Comparison of ENCODE assay signal across 8 cellular contexts in genomic region chr11:47377571-47378010, GRCh38. TPM values are rescaled to one million over a fixed set of nuclear protein-coding genes. Genes with fewer than 3 reads are reported as not detected.
DNase-seq lines count a peak whose midpoint lies in the region; ATAC-seq and TF ChIP-seq lines count a peak whose summit lies in the region.

No MANE protein-coding gene starts in this region.

- POLR2A ChIA-PET in activated CD4-positive, alpha-beta T cell treated with anti-CD3 and anti-CD28 coated beads, Interleukin-2, amount 10 ng/mL, durations not matched to agents 7 days and 5 days (lab: Charles Lee) = no interaction called here

- intact Hi-C loops in CD14-positive monocyte (cut with micrococcal nuclease) = no loop called here
- intact Hi-C loops in colonic mucosa (cut with DNase I) = loop anchor here (5.0 to 10.0 kb wide), 2 partner anchors 75 to 477 kb away; no protein-coding TSS in a partner anchor
- intact Hi-C loops in activated CD4-positive, alpha-beta T cell treated with anti-CD3 and anti-CD28 coated beads, Interleukin-2, amount 10 ng/mL, durations not matched to agents 24 days and 14 days (cut with micrococcal nuclease) = no loop called here

- H3K36me3 ChIP-seq in colonic mucosa = no peaks in the 10 kb centered on the region
- H3K36me3 ChIP-seq in neural progenitor cell = no peaks in the 10 kb centered on the region

- DNase-seq in CD14-positive monocyte (ENCODE audit: low spot score) (peak; percentile 45), colonic mucosa (no peak), neural progenitor cell (ENCODE audit: low spot score) (no peak), type B pancreatic cell (ENCODE audit: extremely low spot score, unreplicated experiment) (no peak)
- no peak for DNase-seq in activated CD4-positive, alpha-beta T cell treated with anti-CD3 and anti-CD28 coated beads, Interleukin-2, amount 10 ng/mL, durations not matched to agents 24 days and 14 days
- no peak for DNase-seq in activated CD4-positive, alpha-beta T cell treated with anti-CD3 and anti-CD28 coated beads, Interleukin-2, amount 10 ng/mL, durations not matched to agents 7 days and 5 days

- H3K4me1 ChIP-seq in colonic mucosa (no peaks in the 10 kb centered on the region), neural progenitor cell (no peaks in the 10 kb centered on the region)

- H3K27me3 ChIP-seq in colonic mucosa = no peaks in the 10 kb centered on the region
- no peaks in the 10 kb centered on the region for H3K27me3 ChIP-seq in neural progenitor cell

- H2AFZ ChIP-seq in neural progenitor cell (replicated peaks) = no peak overlapping the region

- peak; percentile 18 for ATAC-seq in HG03280 (IDR thresholded peaks at IDR 0.05; ENCODE audit: unreplicated experiment)
- ATAC-seq in GM19395 (IDR thresholded peaks at IDR 0.05; ENCODE audit: unreplicated experiment) = no peak

- H3K9me3 ChIP-seq in colonic mucosa (no peaks in the 10 kb centered on the region), neural progenitor cell (ENCODE audit: low read depth) (no peaks in the 10 kb centered on the region)

- peaks cover 41% of the 10 kb centered on the region for H3K4me1 Mint-ChIP-seq in CD14-positive monocyte
- H3K4me1 Mint-ChIP-seq in neural progenitor cell = peaks cover 4% of the 10 kb centered on the region
- H3K4me1 Mint-ChIP-seq in activated CD4-positive, alpha-beta T cell treated with anti-CD3 and anti-CD28 coated beads, Interleukin-2, amount 10 ng/mL, durations not matched to agents 24 days and 14 days = peaks cover 12% of the 10 kb centered on the region
- H3K4me1 Mint-ChIP-seq in type B pancreatic cell (ENCODE audit: unreplicated experiment) = no peaks in the 10 kb centered on the region
- peaks cover 7% of the 10 kb centered on the region for H3K4me1 Mint-ChIP-seq in activated CD4-positive, alpha-beta T cell treated with anti-CD3 and anti-CD28 coated beads, Interleukin-2, amount 10 ng/mL, durations not matched to agents 7 days and 5 days

- H3K36me3 Mint-ChIP-seq in CD14-positive monocyte = peaks cover 54 to 69% of the 10 kb centered on the region in 2 donors
- H3K36me3 Mint-ChIP-seq in neural progenitor cell = no peaks in the 10 kb centered on the region
- no peaks in the 10 kb centered on the region for H3K36me3 Mint-ChIP-seq in activated CD4-positive, alpha-beta T cell treated with anti-CD3 and anti-CD28 coated beads, Interleukin-2, amount 10 ng/mL, durations not matched to agents 24 days and 14 days (ENCODE audit: low read depth)
- no peaks in the 10 kb centered on the region for H3K36me3 Mint-ChIP-seq in type B pancreatic cell
- H3K36me3 Mint-ChIP-seq in activated CD4-positive, alpha-beta T cell treated with anti-CD3 and anti-CD28 coated beads, Interleukin-2, amount 10 ng/mL, durations not matched to agents 7 days and 5 days (ENCODE audit: low read depth) = no peaks in the 10 kb centered on the region

- H3K27me3 Mint-ChIP-seq in CD14-positive monocyte (ENCODE audit: low read depth in 3 of 3) (peaks cover 0 to 2% (median 0%) of the 10 kb centered on the region in 3 donors), neural progenitor cell (ENCODE audit: insufficient read depth, low read depth) (peaks cover 2% of the 10 kb centered on the region), type B pancreatic cell (no peaks in the 10 kb centered on the region)
- H3K27me3 Mint-ChIP-seq in activated CD4-positive, alpha-beta T cell treated with anti-CD3 and anti-CD28 coated beads, Interleukin-2, amount 10 ng/mL, durations not matched to agents 24 days and 14 days = no peaks in the 10 kb centered on the region
- no peaks in the 10 kb centered on the region for H3K27me3 Mint-ChIP-seq in activated CD4-positive, alpha-beta T cell treated with anti-CD3 and anti-CD28 coated beads, Interleukin-2, amount 10 ng/mL, durations not matched to agents 7 days and 5 days

- peak overlapping the region; percentile 98 to 99 for H3K4me3 Mint-ChIP-seq in CD14-positive monocyte
- no peak overlapping the region for H3K4me3 Mint-ChIP-seq in neural progenitor cell
- H3K4me3 Mint-ChIP-seq in activated CD4-positive, alpha-beta T cell treated with anti-CD3 and anti-CD28 coated beads, Interleukin-2, amount 10 ng/mL, durations not matched to agents 24 days and 14 days = no peak overlapping the region
- H3K4me3 Mint-ChIP-seq in type B pancreatic cell = no peak overlapping the region
- H3K4me3 Mint-ChIP-seq in activated CD4-positive, alpha-beta T cell treated with anti-CD3 and anti-CD28 coated beads, Interleukin-2, amount 10 ng/mL, durations not matched to agents 7 days and 5 days = no peak overlapping the region

- H3F3A ChIP-seq in neural progenitor cell (ENCODE audit: low read depth) = no peaks in the 10 kb centered on the region

- no peaks in the 10 kb centered on the region for H4K20me1 ChIP-seq in neural progenitor cell (ENCODE audit: low read depth)

- TF ChIP-seq CTCF in CD14-positive monocyte (IDR thresholded peaks at IDR 0.05) (no peak), colonic mucosa (IDR thresholded peaks at IDR 0.05) (no peak), neural progenitor cell (IDR thresholded peaks at IDR 0.05) (no peak), type B pancreatic cell (conservative IDR thresholded peaks at IDR 0.05) (no peak)

- peak overlapping the region; percentile 31 to 68 for H3K9ac ChIP-seq in colonic mucosa (ENCODE audit: low read depth in 2 of 2, low read length in 2 of 2)
- no peak overlapping the region for H3K9ac ChIP-seq in neural progenitor cell

- CTCF ChIA-PET in activated CD4-positive, alpha-beta T cell treated with anti-CD3 and anti-CD28 coated beads, Interleukin-2, amount 10 ng/mL, durations not matched to agents 7 days and 5 days (lab: Charles Lee) = interaction anchor here (5.8 kb wide), 1 partner anchor 14 kb away, joined by 26 read pairs; no protein-coding TSS in a partner anchor

- H3K4me3 ChIP-seq in colonic mucosa (peak overlapping the region; percentile 30), neural progenitor cell (no peak overlapping the region)

- no peak overlapping the region for H3K4me2 ChIP-seq in neural progenitor cell

- H3K27ac Mint-ChIP-seq in CD14-positive monocyte (no peak overlapping the region), neural progenitor cell (peak overlapping the region; percentile 51), type B pancreatic cell (no peak overlapping the region)
- H3K27ac Mint-ChIP-seq in activated CD4-positive, alpha-beta T cell treated with anti-CD3 and anti-CD28 coated beads, Interleukin-2, amount 10 ng/mL, durations not matched to agents 24 days and 14 days = no peak overlapping the region
- no peak overlapping the region for H3K27ac Mint-ChIP-seq in activated CD4-positive, alpha-beta T cell treated with anti-CD3 and anti-CD28 coated beads, Interleukin-2, amount 10 ng/mL, durations not matched to agents 7 days and 5 days

- no peaks in the 10 kb centered on the region for H3K79me2 ChIP-seq in neural progenitor cell (ENCODE audit: low read depth)

- H3K9me3 Mint-ChIP-seq in CD14-positive monocyte = peaks cover 0 to 5% (median 0%) of the 10 kb centered on the region in 7 donors
- no peaks in the 10 kb centered on the region for H3K9me3 Mint-ChIP-seq in neural progenitor cell
- H3K9me3 Mint-ChIP-seq in activated CD4-positive, alpha-beta T cell treated with anti-CD3 and anti-CD28 coated beads, Interleukin-2, amount 10 ng/mL, durations not matched to agents 24 days and 14 days = no peaks in the 10 kb centered on the region
- H3K9me3 Mint-ChIP-seq in type B pancreatic cell = no peaks in the 10 kb centered on the region
- no peaks in the 10 kb centered on the region for H3K9me3 Mint-ChIP-seq in activated CD4-positive, alpha-beta T cell treated with anti-CD3 and anti-CD28 coated beads, Interleukin-2, amount 10 ng/mL, durations not matched to agents 7 days and 5 days

- H3K27ac ChIP-seq in colonic mucosa (peak overlapping the region; percentile 55), neural progenitor cell (no peak overlapping the region)

RNA-seq across cellular contexts. Expression of gene SPI1, which starts 0.8 kb away (rescaled TPM):
- 100 to 1,000 TPM; 156 to 223 TPM for polyA plus RNA-seq in CD14-positive monocyte
- total RNA-seq in colonic mucosa (10 to 100 TPM in 1 of 2 donors, 1 to 10 TPM in 1; 4.7 to 11.9 TPM), neural progenitor cell (ENCODE audit: low replicate concordance) (not detected in 2 replicates), type B pancreatic cell (ENCODE audit: low replicate concordance) (not detected in 2 replicates)
- not detected in 2 replicates for total RNA-seq in activated CD4-positive, alpha-beta T cell treated with anti-CD3 and anti-CD28 coated beads, Interleukin-2, amount 10 ng/mL, durations not matched to agents 24 days and 14 days
- total RNA-seq in activated CD4-positive, alpha-beta T cell treated with anti-CD3 and anti-CD28 coated beads, Interleukin-2, amount 10 ng/mL, durations not matched to agents 7 days and 5 days = not detected

RNA-seq across cellular contexts. Expression of gene MYBPC3, which starts 25.1 kb away (rescaled TPM):
- polyA plus RNA-seq in CD14-positive monocyte = under 1 TPM in 1 of 2 donors, not detected in 1; 0.03 TPM
- total RNA-seq in colonic mucosa (under 1 TPM in 1 of 2 donors, not detected in 1; 0.42 TPM), neural progenitor cell (ENCODE audit: low replicate concordance) (0.06 and 0.12 TPM in 2 replicates), type B pancreatic cell (ENCODE audit: low replicate concordance) (0.40 and 1.8 TPM in 2 replicates)
- total RNA-seq in activated CD4-positive, alpha-beta T cell treated with anti-CD3 and anti-CD28 coated beads, Interleukin-2, amount 10 ng/mL, durations not matched to agents 24 days and 14 days = not detected in 2 replicates
- total RNA-seq in activated CD4-positive, alpha-beta T cell treated with anti-CD3 and anti-CD28 coated beads, Interleukin-2, amount 10 ng/mL, durations not matched to agents 7 days and 5 days = not detected

RNA-seq across cellular contexts. Expression of gene SLC39A13, which starts 30.8 kb away (rescaled TPM):
- 1 to 10 TPM; 4.8 to 5.9 TPM for polyA plus RNA-seq in CD14-positive monocyte
- total RNA-seq in colonic mucosa = 10 to 100 TPM; 14.3 to 18.6 TPM
- 11.3 and 36.4 TPM in 2 replicates for total RNA-seq in neural progenitor cell (ENCODE audit: low replicate concordance)
- 13.2 and 13.3 TPM in 2 replicates for total RNA-seq in activated CD4-positive, alpha-beta T cell treated with anti-CD3 and anti-CD28 coated beads, Interleukin-2, amount 10 ng/mL, durations not matched to agents 24 days and 14 days
- 28.7 and 44.8 TPM in 2 replicates for total RNA-seq in type B pancreatic cell (ENCODE audit: low replicate concordance)
- 10 to 100 TPM; 22.4 to 28.1 TPM for total RNA-seq in activated CD4-positive, alpha-beta T cell treated with anti-CD3 and anti-CD28 coated beads, Interleukin-2, amount 10 ng/mL, durations not matched to agents 7 days and 5 days

RNA-seq across cellular contexts. Expression of gene PSMC3, which starts 48.6 kb away (rescaled TPM):
- 10 to 100 TPM; 89.5 to 97.4 TPM for polyA plus RNA-seq in CD14-positive monocyte
- total RNA-seq in colonic mucosa = 100 to 1,000 TPM in 1 of 2 donors, 10 to 100 TPM in 1; 74.4 to 152 TPM
- 126 and 175 TPM in 2 replicates for total RNA-seq in neural progenitor cell (ENCODE audit: low replicate concordance)
- total RNA-seq in activated CD4-positive, alpha-beta T cell treated with anti-CD3 and anti-CD28 coated beads, Interleukin-2, amount 10 ng/mL, durations not matched to agents 24 days and 14 days = 230 and 234 TPM in 2 replicates
- 104 and 141 TPM in 2 replicates for total RNA-seq in type B pancreatic cell (ENCODE audit: low replicate concordance)
- total RNA-seq in activated CD4-positive, alpha-beta T cell treated with anti-CD3 and anti-CD28 coated beads, Interleukin-2, amount 10 ng/mL, durations not matched to agents 7 days and 5 days = 100 to 1,000 TPM; 153 to 162 TPM

Comparison
In these comparisons a context has a peak if more than half of its experiments do, and no peak if none do; other contexts are left out.
1. H3K4me3 Mint-ChIP-seq: peak in CD14-positive monocyte (2 of 2); none in neural progenitor cell (single experiment), activated CD4-positive, alpha-beta T cell treated with anti-CD3 and anti-CD28 coated beads, Interleukin-2, amount 10 ng/mL, durations not matched to agents 24 days and 14 days (single experiment), type B pancreatic cell (single experiment) and activated CD4-positive, alpha-beta T cell treated with anti-CD3 and anti-CD28 coated beads, Interleukin-2, amount 10 ng/mL, durations not matched to agents 7 days and 5 days (single experiment).